Comparison of ENCODE assay signal across 13 cellular contexts in genomic region chr3:52433328-52434060, GRCh38.
DNase-seq lines count a peak whose midpoint lies in the region; ATAC-seq and TF ChIP-seq lines count a peak whose summit lies in the region.
"Had no signal": no experiment of that assay in that cellular context is flagged by ENCODE, and none has a peak within 500 bp of the region (broad histone marks: within the 10 kb centered on the region; RNA-seq: fewer than 3 reads in every experiment).

No MANE protein-coding gene starts in this region.

- no peaks in the 10 kb centered on the region for H3K36me3 ChIP-seq in HEK293 (ENCODE audit: control insufficient read depth in 2 of 2, insufficient read depth in 1 of 2, low read length in 2 of 2)
- H3K36me3 ChIP-seq: esophagus muscularis mucosa had no signal

- no peaks in the 10 kb centered on the region for H3K9me3 Mint-ChIP-seq in stimulated activated effector memory CD8-positive, alpha-beta T cell treated with anti-CD3 and anti-CD28 coated beads, Interleukin-12 subunit alpha, Interleukin-12 subunit beta, amount 100 ng/mL, for 72 hours
- H3K9me3 Mint-ChIP-seq: stimulated activated naive B cell treated with anti-CD40 and anti-IgM and Interleukin-4, amounts not matched to agents 10 μg/mL and 1 μg/mL and 100 μg/mL, for 72 hours had no signal

- no peak for TF ChIP-seq CTCF in HEK293 (tag by site-specific recombination; IDR thresholded peaks at IDR 0.05)

- peak overlapping the region; percentile 58 for H3K27ac Mint-ChIP-seq in stimulated activated effector memory CD8-positive, alpha-beta T cell treated with anti-CD3 and anti-CD28 coated beads, Interleukin-12 subunit alpha, Interleukin-12 subunit beta, amount 100 ng/mL, for 72 hours
- H3K27ac Mint-ChIP-seq: stimulated activated naive B cell treated with anti-CD40 and anti-IgM and Interleukin-4, amounts not matched to agents 10 μg/mL and 1 μg/mL and 100 μg/mL, for 72 hours had no signal

- POLR2A ChIA-PET in HEK293 (lab: Yijun Ruan, JAX): no interaction called here

- H3K36me3 Mint-ChIP-seq in stimulated activated effector memory CD8-positive, alpha-beta T cell treated with anti-CD3 and anti-CD28 coated beads, Interleukin-12 subunit alpha, Interleukin-12 subunit beta, amount 100 ng/mL, for 72 hours: no peaks in the 10 kb centered on the region
- H3K36me3 Mint-ChIP-seq: stimulated activated naive B cell treated with anti-CD40 and anti-IgM and Interleukin-4, amounts not matched to agents 10 μg/mL and 1 μg/mL and 100 μg/mL, for 72 hours had no signal

- peak; percentile 55 for ATAC-seq in stimulated activated effector memory CD8-positive, alpha-beta T cell treated with anti-CD3 and anti-CD28 coated beads, Interleukin-12 subunit alpha, Interleukin-12 subunit beta, amount 100 ng/mL, for 72 hours
- no peak for ATAC-seq in HG02884 (IDR thresholded peaks at IDR 0.05; ENCODE audit: unreplicated experiment)
- ATAC-seq: stimulated activated naive B cell treated with anti-CD40 and anti-IgM and Interleukin-4, amounts not matched to agents 10 μg/mL and 1 μg/mL and 100 μg/mL, for 72 hours had no signal

- DNase-seq in ecto neural progenitor cell (ENCODE audit: low spot score) (peak; percentile 63), left kidney (ENCODE audit: low read depth, low spot score) (peak; percentile 71), hippocampal formation (lab: John Stamatoyannopoulos, UW) (no peak), AG20443 (ENCODE audit: low spot score) (no peak)
- no peak for DNase-seq in stimulated activated effector memory CD8-positive, alpha-beta T cell treated with anti-CD3 and anti-CD28 coated beads, Interleukin-12 subunit alpha, Interleukin-12 subunit beta, amount 100 ng/mL, for 72 hours (ENCODE audit: low spot score in 2 of 2)
- DNase-seq: GDM1; GM23248; NCI-H2029; stimulated activated CD4-positive, alpha-beta T cell treated with anti-CD3 and anti-CD28 coated beads, Interleukin-4, amount 100 ng/mL, for 4 hours; stimulated activated naive B cell treated with anti-CD40 and anti-IgM and Interleukin-4, amounts not matched to agents 10 μg/mL and 1 μg/mL and 100 μg/mL, for 72 hours had no signal

- H3K4me3 ChIP-seq in HEK293 (ENCODE audit: low read depth, low read length): no peak overlapping the region
- H3K4me3 ChIP-seq: esophagus muscularis mucosa, GM23248 had no signal

- H3K4me1 Mint-ChIP-seq in stimulated activated effector memory CD8-positive, alpha-beta T cell treated with anti-CD3 and anti-CD28 coated beads, Interleukin-12 subunit alpha, Interleukin-12 subunit beta, amount 100 ng/mL, for 72 hours: peaks cover 6% of the 10 kb centered on the region
- H3K4me1 Mint-ChIP-seq: stimulated activated naive B cell treated with anti-CD40 and anti-IgM and Interleukin-4, amounts not matched to agents 10 μg/mL and 1 μg/mL and 100 μg/mL, for 72 hours had no signal

- H3K4me3 Mint-ChIP-seq in stimulated activated effector memory CD8-positive, alpha-beta T cell treated with anti-CD3 and anti-CD28 coated beads, Interleukin-12 subunit alpha, Interleukin-12 subunit beta, amount 100 ng/mL, for 72 hours: no peak overlapping the region
- H3K4me3 Mint-ChIP-seq: stimulated activated naive B cell treated with anti-CD40 and anti-IgM and Interleukin-4, amounts not matched to agents 10 μg/mL and 1 μg/mL and 100 μg/mL, for 72 hours had no signal

- no peak overlapping the region for H3K27ac ChIP-seq in HEK293 (ENCODE audit: extremely low read depth, low read depth, low read length)
- H3K27ac ChIP-seq: GM23248 had no signal

- H3K9me3 ChIP-seq in HEK293 (ENCODE audit: control insufficient read depth, insufficient read depth, low read depth, low read length): no peaks in the 10 kb centered on the region
- H3K9me3 ChIP-seq: esophagus muscularis mucosa had no signal

- no peaks in the 10 kb centered on the region for H3K4me1 ChIP-seq in HEK293 (ENCODE audit: control insufficient read depth, insufficient read depth, low read length)

- CTCF ChIA-PET in HEK293 (lab: Yijun Ruan, JAX): interaction anchor here (0.9 to 7.4 kb wide), 3 partner anchors 14 to 280 kb away, joined by 3 to 59 read pairs (median 5); partner anchors contain the start of gene SEMA3G

TF ChIP-seq in HEK293, 187 proteins besides CTCF, POLR2A, EP300 and RAD21:
- TF ChIP-seq ZNF398 (tag by site-specific recombination; IDR thresholded peaks at IDR 0.05) (0 out of 2 replicates have a peak, but pooled peaks have one; percentile 40), ZNF10 (tag by site-specific recombination; IDR thresholded peaks at IDR 0.05) (no peak)

Comparison
In these comparisons a context has a peak if more than half of its experiments do, and no peak if none do; other contexts are left out.
1. DNase-seq: peak in ecto neural progenitor cell (single experiment) and left kidney (single experiment); none in stimulated activated effector memory CD8-positive, alpha-beta T cell treated with anti-CD3 and anti-CD28 coated beads, Interleukin-12 subunit alpha, Interleukin-12 subunit beta, amount 100 ng/mL, for 72 hours (0 of 2), hippocampal formation (0 of 2) and AG20443 (single experiment).